1 cellular context compared by ENCODE assay signal in the genomic region with DNA sequence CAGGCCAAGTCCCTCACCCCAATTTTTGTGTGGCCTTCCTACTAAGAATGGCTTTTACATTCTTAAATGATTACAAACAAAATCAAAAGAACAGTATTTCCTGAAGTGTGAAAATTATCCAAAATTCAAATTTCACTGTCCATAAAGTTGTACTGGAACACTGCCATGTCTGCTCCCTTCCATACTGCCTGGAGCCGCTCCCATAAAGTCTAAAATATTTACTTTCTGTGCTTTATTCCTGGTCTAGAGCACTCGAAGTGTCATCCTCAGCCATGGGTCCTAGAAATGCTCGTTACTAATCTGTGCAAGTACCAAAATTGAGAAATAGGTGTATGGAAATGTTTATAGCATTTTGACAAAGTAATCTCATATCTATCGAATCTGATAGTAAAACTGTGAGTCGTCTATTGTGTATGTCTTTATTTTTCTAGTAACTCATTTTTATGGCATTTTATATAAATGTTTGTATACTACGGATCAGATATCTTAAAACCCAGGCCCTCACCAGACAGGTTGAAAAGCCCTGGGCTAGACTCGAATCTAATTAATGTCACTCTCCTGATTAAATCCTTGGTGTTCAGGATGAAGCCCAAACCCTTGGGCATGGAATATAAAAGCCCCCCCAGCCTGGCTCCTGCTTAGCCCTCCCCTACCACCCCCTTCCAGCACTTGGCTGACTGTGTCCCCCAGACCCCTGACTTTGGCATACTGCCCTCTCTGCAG.
TF ChIP-seq lines count a peak whose summit lies in the region.

No MANE protein-coding gene starts in this region.

TF ChIP-seq in HepG2, 621 proteins besides CTCF, POLR2A, EP300 and RAD21:
- no peak for TF ChIP-seq ZNF350 (CRISPR knock-in tag; IDR thresholded peaks at IDR 0.05; ENCODE audit: borderline replicate concordance, low read depth)
- TF ChIP-seq BORCS8-MEF2B (CRISPR knock-in tag; IDR thresholded peaks at IDR 0.05) = no peak
- TF ChIP-seq, protein P1, sequence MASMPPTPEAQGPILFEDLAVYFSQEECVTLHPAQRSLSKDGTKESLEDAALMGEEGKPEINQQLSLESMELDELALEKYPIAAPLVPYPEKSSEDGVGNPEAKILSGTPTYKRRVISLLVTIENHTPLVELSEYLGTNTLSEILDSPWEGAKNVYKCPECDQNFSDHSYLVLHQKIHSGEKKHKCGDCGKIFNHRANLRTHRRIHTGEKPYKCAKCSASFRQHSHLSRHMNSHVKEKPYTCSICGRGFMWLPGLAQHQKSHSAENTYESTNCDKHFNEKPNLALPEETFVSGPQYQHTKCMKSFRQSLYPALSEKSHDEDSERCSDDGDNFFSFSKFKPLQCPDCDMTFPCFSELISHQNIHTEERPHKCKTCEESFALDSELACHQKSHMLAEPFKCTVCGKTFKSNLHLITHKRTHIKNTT (CRISPR knock-in tag; IDR thresholded peaks at IDR 0.05) = no peak
- no peak for TF ChIP-seq GTF3A (CRISPR knock-in tag; conservative IDR thresholded peaks at IDR 0.05)
- TF ChIP-seq ZNF501 (CRISPR knock-in tag; IDR thresholded peaks at IDR 0.05) = no peak
- TF ChIP-seq, protein P2, sequence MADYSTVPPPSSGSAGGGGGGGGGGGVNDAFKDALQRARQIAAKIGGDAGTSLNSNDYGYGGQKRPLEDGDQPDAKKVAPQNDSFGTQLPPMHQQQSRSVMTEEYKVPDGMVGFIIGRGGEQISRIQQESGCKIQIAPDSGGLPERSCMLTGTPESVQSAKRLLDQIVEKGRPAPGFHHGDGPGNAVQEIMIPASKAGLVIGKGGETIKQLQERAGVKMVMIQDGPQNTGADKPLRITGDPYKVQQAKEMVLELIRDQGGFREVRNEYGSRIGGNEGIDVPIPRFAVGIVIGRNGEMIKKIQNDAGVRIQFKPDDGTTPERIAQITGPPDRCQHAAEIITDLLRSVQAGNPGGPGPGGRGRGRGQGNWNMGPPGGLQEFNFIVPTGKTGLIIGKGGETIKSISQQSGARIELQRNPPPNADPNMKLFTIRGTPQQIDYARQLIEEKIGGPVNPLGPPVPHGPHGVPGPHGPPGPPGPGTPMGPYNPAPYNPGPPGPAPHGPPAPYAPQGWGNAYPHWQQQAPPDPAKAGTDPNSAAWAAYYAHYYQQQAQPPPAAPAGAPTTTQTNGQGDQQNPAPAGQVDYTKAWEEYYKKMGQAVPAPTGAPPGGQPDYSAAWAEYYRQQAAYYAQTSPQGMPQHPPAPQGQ (CRISPR knock-in tag; IDR thresholded peaks at IDR 0.05; ENCODE audit: borderline replicate concordance) = no peak
- TF ChIP-seq, protein P3, sequence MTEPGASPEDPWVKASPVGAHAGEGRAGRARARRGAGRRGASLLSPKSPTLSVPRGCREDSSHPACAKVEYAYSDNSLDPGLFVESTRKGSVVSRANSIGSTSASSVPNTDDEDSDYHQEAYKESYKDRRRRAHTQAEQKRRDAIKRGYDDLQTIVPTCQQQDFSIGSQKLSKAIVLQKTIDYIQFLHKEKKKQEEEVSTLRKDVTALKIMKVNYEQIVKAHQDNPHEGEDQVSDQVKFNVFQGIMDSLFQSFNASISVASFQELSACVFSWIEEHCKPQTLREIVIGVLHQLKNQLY (CRISPR knock-in tag; IDR thresholded peaks at IDR 0.05) = no peak
- no peak for TF ChIP-seq JARID2 (CRISPR knock-in tag; IDR thresholded peaks at IDR 0.05; ENCODE audit: insufficient replicate concordance)
- TF ChIP-seq, protein P4, sequence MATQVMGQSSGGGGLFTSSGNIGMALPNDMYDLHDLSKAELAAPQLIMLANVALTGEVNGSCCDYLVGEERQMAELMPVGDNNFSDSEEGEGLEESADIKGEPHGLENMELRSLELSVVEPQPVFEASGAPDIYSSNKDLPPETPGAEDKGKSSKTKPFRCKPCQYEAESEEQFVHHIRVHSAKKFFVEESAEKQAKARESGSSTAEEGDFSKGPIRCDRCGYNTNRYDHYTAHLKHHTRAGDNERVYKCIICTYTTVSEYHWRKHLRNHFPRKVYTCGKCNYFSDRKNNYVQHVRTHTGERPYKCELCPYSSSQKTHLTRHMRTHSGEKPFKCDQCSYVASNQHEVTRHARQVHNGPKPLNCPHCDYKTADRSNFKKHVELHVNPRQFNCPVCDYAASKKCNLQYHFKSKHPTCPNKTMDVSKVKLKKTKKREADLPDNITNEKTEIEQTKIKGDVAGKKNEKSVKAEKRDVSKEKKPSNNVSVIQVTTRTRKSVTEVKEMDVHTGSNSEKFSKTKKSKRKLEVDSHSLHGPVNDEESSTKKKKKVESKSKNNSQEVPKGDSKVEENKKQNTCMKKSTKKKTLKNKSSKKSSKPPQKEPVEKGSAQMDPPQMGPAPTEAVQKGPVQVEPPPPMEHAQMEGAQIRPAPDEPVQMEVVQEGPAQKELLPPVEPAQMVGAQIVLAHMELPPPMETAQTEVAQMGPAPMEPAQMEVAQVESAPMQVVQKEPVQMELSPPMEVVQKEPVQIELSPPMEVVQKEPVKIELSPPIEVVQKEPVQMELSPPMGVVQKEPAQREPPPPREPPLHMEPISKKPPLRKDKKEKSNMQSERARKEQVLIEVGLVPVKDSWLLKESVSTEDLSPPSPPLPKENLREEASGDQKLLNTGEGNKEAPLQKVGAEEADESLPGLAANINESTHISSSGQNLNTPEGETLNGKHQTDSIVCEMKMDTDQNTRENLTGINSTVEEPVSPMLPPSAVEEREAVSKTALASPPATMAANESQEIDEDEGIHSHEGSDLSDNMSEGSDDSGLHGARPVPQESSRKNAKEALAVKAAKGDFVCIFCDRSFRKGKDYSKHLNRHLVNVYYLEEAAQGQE (IDR thresholded peaks at IDR 0.05; ENCODE audit: borderline replicate concordance in 1 of 2, low read depth in 1 of 2, low read length in 2 of 2) = no peak
- TF ChIP-seq CBX1 (IDR thresholded peaks at IDR 0.05; ENCODE audit: low read depth) = no peak
- TF ChIP-seq ZNF343 (CRISPR knock-in tag; IDR thresholded peaks at IDR 0.05) = no peak
- no peak for TF ChIP-seq ZNF781 (CRISPR knock-in tag; IDR thresholded peaks at IDR 0.05; ENCODE audit: borderline replicate concordance, not compliant biosample characterization)
TF ChIP-seq in HepG2: peak in this region for 0.
